14 cellular contexts compared by ENCODE assay signal in the genomic region with DNA sequence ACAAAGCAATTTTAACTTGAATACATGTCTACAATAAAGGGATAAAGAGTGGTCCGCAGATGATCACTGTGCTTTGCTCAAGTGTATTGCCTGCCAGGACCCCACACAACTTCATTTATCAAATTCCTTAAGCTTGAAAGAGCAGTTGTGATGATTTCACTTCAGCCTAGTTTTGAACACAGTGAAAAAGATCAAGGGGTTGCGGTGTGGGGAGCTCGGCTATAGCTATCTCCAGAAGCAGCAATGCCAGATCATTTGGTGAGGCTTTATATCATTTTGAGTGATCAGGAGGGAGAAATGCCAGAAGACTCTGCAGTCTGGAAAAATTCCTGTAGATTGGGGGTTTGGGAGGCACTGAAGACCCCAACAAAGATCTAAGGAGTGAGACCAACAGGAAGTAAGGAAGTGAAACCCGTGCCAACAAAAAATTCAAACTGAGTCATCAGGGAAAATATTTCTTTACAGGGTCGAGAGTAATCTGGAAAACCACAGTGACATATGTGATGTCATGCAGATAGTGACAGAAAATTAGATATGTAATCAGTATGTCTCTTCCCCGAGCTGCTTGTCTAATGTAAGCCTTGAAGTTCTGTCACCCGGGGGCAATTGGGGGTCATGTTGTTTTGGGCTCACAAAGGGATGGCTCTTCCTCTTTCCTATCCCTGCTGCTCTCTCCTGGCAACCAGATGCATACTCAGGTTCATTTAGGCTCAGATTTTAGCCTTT.
DNase-seq lines count a peak whose midpoint lies in the region; ATAC-seq and TF ChIP-seq lines count a peak whose summit lies in the region.
"Had no signal": no experiment of that assay in that cellular context is flagged by ENCODE, and none has a peak within 500 bp of the region (broad histone marks: within the 10 kb centered on the region; RNA-seq: fewer than 3 reads in every experiment).

No MANE protein-coding gene starts in this region.

- intact Hi-C loops in mucosa of descending colon (cut with DNase I, micrococcal nuclease), result no loop called here

- H3K27me3 ChIP-seq in ACC112 (ENCODE audit: insufficient read depth, low read length), result no peaks in the 10 kb centered on the region

- H3K4me1 ChIP-seq in ACC112 (ENCODE audit: control insufficient read depth, insufficient read depth, low read length, unreplicated experiment) (peaks cover 47% of the 10 kb centered on the region), mucosa of descending colon (ENCODE audit: low read depth) (no peaks in the 10 kb centered on the region)

- no peak overlapping the region for H2AFZ ChIP-seq in ACC112 (ENCODE audit: low read length, unreplicated experiment)

- H3K9me3 ChIP-seq in mucosa of descending colon, result no peaks in the 10 kb centered on the region
- H3K9me3 ChIP-seq: thoracic aorta had no signal

- in situ Hi-C loops in astrocyte of the cerebellum (cut with HindIII; ENCODE audit: low sequenced_read_pairs), result no loop called here

- no peak for ATAC-seq in mucosa of descending colon

- H3K79me2 ChIP-seq in ACC112 (ENCODE audit: control insufficient read depth, insufficient read depth, low read length, unreplicated experiment), result no peaks in the 10 kb centered on the region

- peak overlapping the region; percentile 21 for H3K27ac ChIP-seq in ACC112 (ENCODE audit: low read depth, low read length)
- H3K27ac ChIP-seq: coronary artery had no signal

- H3K4me3 ChIP-seq in ACC112 (ENCODE audit: low read depth, low read length), result peak overlapping the region; percentile 14; the same call in 1 of the 2 replicates
- H3K4me3 ChIP-seq in astrocyte of the cerebellum (ENCODE audit: low read depth, low read length), result no peak overlapping the region
- no peak overlapping the region for H3K4me3 ChIP-seq in mucosa of descending colon
- H3K4me3 ChIP-seq: coronary artery, thoracic aorta had no signal

- TF ChIP-seq CTCF in astrocyte of the cerebellum (IDR thresholded peaks at IDR 0.05; ENCODE audit: low read depth, low read length, missing control alignments) (no peak), mucosa of descending colon (IDR thresholded peaks at IDR 0.05) (no peak)

- H3K36me3 ChIP-seq in ACC112 (ENCODE audit: insufficient read depth, low read length) (no peaks in the 10 kb centered on the region), mucosa of descending colon (ENCODE audit: low read depth) (no peaks in the 10 kb centered on the region)
- H3K36me3 ChIP-seq: thoracic aorta had no signal

- DNase-seq in LHCN-M2 (ENCODE audit: low read depth), result peak; percentile 44
- DNase-seq in astrocyte of the cerebellum (ENCODE audit: low read depth), result peak; percentile 52
- peak; percentile 54 for DNase-seq in islet precursor cell
- no peak for DNase-seq in mucosa of descending colon
- no peak for DNase-seq in cerebellar cortex (ENCODE audit: low spot score)
- no peak for DNase-seq in NCI-H2227 (lab: John Stamatoyannopoulos, UW; ENCODE audit: unreplicated experiment)
- no peak for DNase-seq in GOT3 (lab: John Stamatoyannopoulos, UW)
- DNase-seq: activated CD4-positive, CD25-positive, alpha-beta regulatory T cell; activated naive CD8-positive, alpha-beta T cell treated with anti-CD3 and anti-CD28 coated beads, Interleukin-2, amount 10 ng/mL, durations not matched to agents 7 days and 5 days; activated T-cell treated with anti-CD3 and anti-CD28 coated beads for 4 hours; stimulated activated CD4-positive, alpha-beta T cell treated with anti-CD3 and anti-CD28 coated beads, Interleukin-1b, Interleukin-23, amount 100 ng/mL, for 48 hours had no signal

Comparison
In these comparisons a context has a peak if more than half of its experiments do, and no peak if none do; other contexts are left out.
1. DNase-seq: peak in LHCN-M2 (single experiment), astrocyte of the cerebellum (single experiment) and islet precursor cell (single experiment); none in mucosa of descending colon (0 of 3), cerebellar cortex (single experiment), NCI-H2227 (single experiment) and GOT3 (single experiment).